9 cellular contexts compared by ENCODE assay signal in the genomic region with DNA sequence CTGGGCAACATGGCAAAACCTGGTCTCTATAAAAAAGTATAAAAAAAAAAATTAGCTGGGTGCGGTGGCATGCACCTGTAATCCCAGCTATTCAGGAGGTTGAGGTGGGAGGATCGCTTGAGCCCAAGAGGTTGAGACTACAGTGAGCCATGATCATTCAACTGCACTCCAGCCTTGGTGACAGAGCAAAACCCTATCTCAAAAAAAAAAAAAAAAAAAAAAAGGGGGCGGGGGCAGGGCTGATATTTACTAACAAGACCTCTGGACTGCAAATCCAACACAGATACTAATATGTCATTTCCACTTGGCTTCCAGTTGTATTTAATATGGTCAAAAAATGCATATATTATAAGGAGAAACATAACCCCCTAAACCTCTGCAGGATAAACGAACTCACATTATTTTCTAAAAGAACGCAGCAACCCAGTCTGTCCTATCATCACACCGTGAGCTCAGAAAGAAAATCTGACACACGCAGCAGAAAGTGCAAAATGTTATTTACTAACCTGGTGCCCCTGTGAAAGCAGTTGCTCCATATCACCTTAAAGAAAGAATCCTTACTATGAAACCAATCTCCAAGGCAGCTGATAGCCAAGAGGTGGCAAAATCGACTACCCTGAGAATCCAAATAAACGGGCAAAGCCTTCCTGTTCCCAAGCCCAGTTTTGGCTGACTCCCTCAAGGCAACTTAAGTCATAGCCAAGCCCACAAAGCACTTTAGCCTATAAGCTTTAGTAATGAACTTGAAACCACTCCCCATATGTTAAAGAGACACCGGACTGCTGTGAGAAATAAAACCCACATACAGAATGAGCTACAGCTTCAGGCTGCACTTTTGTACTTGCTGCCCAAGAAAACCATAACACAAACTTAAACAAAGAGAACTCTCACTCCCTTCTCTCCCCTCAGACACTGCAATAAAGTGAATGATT. TPM values are rescaled to one million over a fixed set of nuclear protein-coding genes. Genes with fewer than 3 reads are reported as not detected.
DNase-seq lines count a peak whose midpoint lies in the region; ATAC-seq and TF ChIP-seq lines count a peak whose summit lies in the region.
"Had no signal": no experiment of that assay in that cellular context is flagged by ENCODE, and none has a peak within 500 bp of the region (broad histone marks: within the 10 kb centered on the region; RNA-seq: fewer than 3 reads in every experiment).

No MANE protein-coding gene starts in this region.

- no peaks in the 10 kb centered on the region for H3K36me3 ChIP-seq in A673 (ENCODE audit: insufficient read depth, low read length, poor library complexity, severe bottlenecking)
- no peaks in the 10 kb centered on the region for H3K36me3 ChIP-seq in mammary epithelial cell (ENCODE audit: insufficient read depth, low read length)
- H3K36me3 ChIP-seq in suprapubic skin = no peaks in the 10 kb centered on the region

- POLR2A ChIA-PET in A673 (lab: Charles Lee; ENCODE audit: low non-redundant PET) = no interaction called here

- no TSS peak for BruUV-seq in A673 (replicated peaks; lab: Mats Ljungman, UMichigan)
- TSS peak; percentile 60 for BruUV-seq in mammary epithelial cell (replicated peaks; lab: Mats Ljungman, UMichigan)

- intact Hi-C loops in A673 (cut with micrococcal nuclease; ENCODE audit: unreplicated experiment) = loop anchor here (5.0 to 10.0 kb wide), 4 partner anchors 156 to 809 kb away; no protein-coding TSS in a partner anchor
- intact Hi-C loops in mammary epithelial cell (cut with micrococcal nuclease) = loop anchor here (1.0 to 10.0 kb wide), 5 partner anchors 18 to 809 kb away; partner anchors contain the start of gene PLD1

- TF ChIP-seq EP300 in suprapubic skin (IDR thresholded peaks at IDR 0.05) = no peak

- peak overlapping the region; percentile 88 for H3K9ac ChIP-seq in mammary epithelial cell (ENCODE audit: insufficient read depth, low read length)

- H3K9me3 ChIP-seq in A673 (ENCODE audit: low read depth, low read length, poor library complexity, severe bottlenecking) (no peaks in the 10 kb centered on the region), mammary epithelial cell (replicated peaks; ENCODE audit: insufficient read depth, low read length) (no peaks in the 10 kb centered on the region), suprapubic skin (no peaks in the 10 kb centered on the region)

- DNase-seq in A673 (ENCODE audit: low spot score) = peak; percentile 87
- DNase-seq in NCI-H2227 (lab: John Stamatoyannopoulos, UW; ENCODE audit: unreplicated experiment) = peak; percentile 26
- peak; percentile 95 for DNase-seq in mammary epithelial cell
- peak; percentile 83 for DNase-seq in kidney glomerular epithelial cell (lab: John Stamatoyannopoulos, UW)
- DNase-seq in suprapubic skin (ENCODE audit: low spot score in 2 of 2) = no peak
- DNase-seq: CD4-positive, CD25-positive, alpha-beta regulatory T cell had no signal

- peak; percentile 48 for ATAC-seq in GM21825 (IDR thresholded peaks at IDR 0.05; ENCODE audit: unreplicated experiment)
- no peak for ATAC-seq in HG02840 (IDR thresholded peaks at IDR 0.05; ENCODE audit: low FRiP score, unreplicated experiment)
- ATAC-seq in GM21717 (IDR thresholded peaks at IDR 0.05; ENCODE audit: unreplicated experiment) = no peak

- H3K4me2 ChIP-seq in mammary epithelial cell (ENCODE audit: insufficient read depth, low read depth, low read length) = peak overlapping the region; percentile 82

- H3K27me3 ChIP-seq in A673 (replicated peaks; ENCODE audit: insufficient read depth, low read depth, low read length, poor library complexity) (no peaks in the 10 kb centered on the region), mammary epithelial cell (ENCODE audit: insufficient read depth, low read length) (no peaks in the 10 kb centered on the region), suprapubic skin (no peaks in the 10 kb centered on the region)

- TF ChIP-seq CTCF in A673 (conservative IDR thresholded peaks at IDR 0.05; ENCODE audit: low read depth, low read length) = no peak
- no peak for TF ChIP-seq CTCF in mammary epithelial cell (conservative IDR thresholded peaks at IDR 0.05 in 1 of 2, IDR thresholded peaks at IDR 0.05 in 1 of 2; ENCODE audit: extremely low read depth in 1 of 2, insufficient read depth in 1 of 2, low read depth in 1 of 2, low read length in 2 of 2)
- TF ChIP-seq CTCF in suprapubic skin (IDR thresholded peaks at IDR 0.05) = no peak

- CTCF ChIA-PET in A673 (lab: Charles Lee) (interaction anchor here (0.5 to 2.1 kb wide), 4 partner anchors 59 to 721 kb away, joined by 3 to 23 read pairs (median 6); no protein-coding TSS in a partner anchor), mammary epithelial cell (lab: Charles Lee; ENCODE audit: low non-redundant PET) (interaction anchor here (0.6 to 2.5 kb wide), 5 partner anchors 21 to 156 kb away, joined by 4 to 17 read pairs (median 5); no protein-coding TSS in a partner anchor)

- H3K27ac ChIP-seq in A673 (ENCODE audit: low read depth, low read length, poor library complexity, severe bottlenecking) (no peak overlapping the region), mammary epithelial cell (ENCODE audit: insufficient read depth, low read depth, low read length) (peak overlapping the region; percentile 83), suprapubic skin (peak overlapping the region; percentile 79)

- dilution Hi-C loops in mammary epithelial cell (cut with HindIII; ENCODE audit: low sequenced_read_pairs) = loop anchor here (5.0 kb wide), 2 partner anchors 41 to 119 kb away; partner anchors contain the start of gene PLD1

- WGBS in mammary epithelial cell (ENCODE audit: low coverage, missing lambda C conversion rate) = 15% methylated on average over 9 of the region's 10 CpGs
- 38% methylated on average over 10 of the region's 10 CpGs for WGBS in suprapubic skin

- in situ Hi-C loops in mammary epithelial cell (cut with MboI; ENCODE audit: low sequenced_read_pairs in 2 of 2) = loop anchor here (5.0 to 10.0 kb wide), 3 partner anchors 69 to 126 kb away; no protein-coding TSS in a partner anchor

- H3K4me1 ChIP-seq in A673 (ENCODE audit: insufficient read depth, low read length, poor library complexity, severe bottlenecking) (peaks cover 23% of the 10 kb centered on the region), mammary epithelial cell (ENCODE audit: insufficient read depth, low read length) (peaks cover 18% of the 10 kb centered on the region), suprapubic skin (peaks cover 42% of the 10 kb centered on the region)

- H3K4me3 ChIP-seq in A673 (ENCODE audit: low read depth, low read length, poor library complexity, severe bottlenecking) = no peak overlapping the region
- H3K4me3 ChIP-seq in mammary epithelial cell (replicated peaks in 1 of 3; ENCODE audit: insufficient read depth in 1 of 3, low read depth in 2 of 3, low read length in 3 of 3) = peak overlapping the region; percentile 39 to 59 (median 55)
- peak overlapping the region; percentile 49 for H3K4me3 ChIP-seq in suprapubic skin

- peak overlapping the region; percentile 51 for H2AFZ ChIP-seq in mammary epithelial cell (ENCODE audit: low read depth, low read length)

- H3K79me2 ChIP-seq in mammary epithelial cell (ENCODE audit: insufficient read depth, low read length) = peaks cover 18% of the 10 kb centered on the region

- H4K20me1 ChIP-seq in mammary epithelial cell (ENCODE audit: insufficient read depth, low read length) = no peaks in the 10 kb centered on the region

- no peak for TF ChIP-seq POLR2A in suprapubic skin (IDR thresholded peaks at IDR 0.05)

RNA-seq across cellular contexts. Expression of gene PLD1, which starts 39.3 kb away (rescaled TPM):
- total RNA-seq in A673 (2021) (3.2 and 4.6 TPM in 2 replicates), mammary epithelial cell (10 to 100 TPM; 13.9 to 19.0 TPM), suprapubic skin (10 to 100 TPM; 49.0 to 66.0 (median 55.1) TPM)
- polyA plus RNA-seq in mammary epithelial cell = 7.5 TPM
- polyA minus RNA-seq in mammary epithelial cell = 16.3 TPM

Comparison
In these comparisons a context has a peak if more than half of its experiments do, and no peak if none do; other contexts are left out.
1. DNase-seq: peak in A673 (single experiment), NCI-H2227 (single experiment), mammary epithelial cell (single experiment) and kidney glomerular epithelial cell (single experiment); none in suprapubic skin (0 of 2).